24 cellular contexts compared by ENCODE assay signal in the genomic region with DNA sequence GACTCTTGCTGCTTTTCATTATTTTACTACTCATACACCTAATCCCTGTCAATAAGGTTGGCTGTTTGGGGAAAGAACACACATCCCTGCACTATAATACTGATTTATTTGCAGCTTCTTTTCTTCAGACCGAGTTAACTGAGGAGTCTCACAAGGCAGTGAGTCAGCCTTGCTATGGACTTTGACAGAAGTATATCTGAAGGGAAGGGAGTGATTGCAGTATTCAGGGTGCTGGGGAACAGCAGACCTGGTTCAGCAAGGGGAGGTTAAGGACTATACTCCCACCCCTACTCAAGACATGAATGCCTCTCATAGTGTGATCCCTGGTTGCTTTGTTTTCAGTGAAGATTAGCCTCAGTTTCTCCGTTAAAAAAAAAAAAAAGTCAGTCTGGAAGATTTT.
DNase-seq lines count a peak whose midpoint lies in the region; ATAC-seq and TF ChIP-seq lines count a peak whose summit lies in the region.
"Had no signal": no experiment of that assay in that cellular context is flagged by ENCODE, and none has a peak within 500 bp of the region (broad histone marks: within the 10 kb centered on the region; RNA-seq: fewer than 3 reads in every experiment).

No MANE protein-coding gene starts in this region.

- WGBS in mesodermal cell (ENCODE audit: insufficient coverage in 2 of 2), 2 experiments = no CpG with 5 or more reads among the region's 2 CpGs
- 80 to 91% methylated on average over 2 of the region's 2 CpGs for WGBS in sigmoid colon, 2 donors

- H3K4me3 ChIP-seq in mesodermal cell (ENCODE audit: extremely low read depth, insufficient read depth, low read length, poor library complexity, severe bottlenecking) = no peak overlapping the region
- no peak overlapping the region for H3K4me3 ChIP-seq in sigmoid colon
- no peak overlapping the region for H3K4me3 ChIP-seq in left ventricle myocardium inferior
- H3K4me3 ChIP-seq: upper lobe of left lung had no signal

- intact Hi-C loops in natural killer cell (cut with micrococcal nuclease) (no loop called here), sigmoid colon (cut with DNase I) (no loop called here), left ventricle myocardium inferior (cut with micrococcal nuclease) (no loop called here)
- intact Hi-C loops in activated CD4-positive, alpha-beta T cell treated with anti-CD3 and anti-CD28 coated beads for 36 hours (cut with DNase I, micrococcal nuclease) = no loop called here

- H3K27ac ChIP-seq in mesodermal cell (ENCODE audit: low read depth, low read length, severe bottlenecking) = peak overlapping the region; percentile 19
- H3K27ac ChIP-seq in sigmoid colon = no peak overlapping the region
- H3K27ac ChIP-seq in left ventricle myocardium inferior (replicated peaks) = no peak overlapping the region
- H3K27ac ChIP-seq: upper lobe of left lung had no signal

- TF ChIP-seq EP300 in sigmoid colon (IDR thresholded peaks at IDR 0.05) = no peak

- CTCF ChIA-PET in activated CD4-positive, alpha-beta T cell treated with anti-CD3 and anti-CD28 coated beads for 36 hours (lab: Charles Lee) = interaction anchor here (1.3 kb wide), 1 partner anchor 10 kb away, joined by 3 read pairs; no protein-coding TSS in a partner anchor

- DNase-seq in natural killer cell = no peak
- DNase-seq in natural killer cell treated with Interleukin-12 subunit alpha and Interleukin-12 subunit beta and Interleukin-15 and Interleukin-18, amount 100 ng/mL, for 72 hours (ENCODE audit: low spot score) = no peak
- no peak for DNase-seq in chondrocyte (ENCODE audit: low spot score)
- DNase-seq in sigmoid colon = no peak
- no peak for DNase-seq in activated CD4-positive, alpha-beta T cell treated with anti-CD3 and anti-CD28 coated beads for 36 hours
- DNase-seq in left ventricle myocardium inferior = no peak
- no peak for DNase-seq in COLO829 (ENCODE audit: low spot score)
- DNase-seq: activated CD4-positive, alpha-beta T cell treated with anti-CD3 and anti-CD28 coated beads, Interleukin-2, amount 10 ng/mL, durations not matched to agents 7 days and 5 days; activated naive CD4-positive, alpha-beta T cell; activated T-cell treated with anti-CD3 and anti-CD28 coated beads, Interleukin-2, amount 50 U/mL, for 48 hours; amniotic stem cell; CD8-positive, alpha-beta memory T cell; dermis blood vessel endothelial cell; head of caudate nucleus; Karpas-422; NCI-H1048; NCI-H187; posterior cingulate gyrus; SK-N-SH; upper lobe of left lung had no signal

- H3K4me1 Mint-ChIP-seq in natural killer cell = peaks cover 59 to 66% of the 10 kb centered on the region in 2 donors
- peaks cover 41 to 52% of the 10 kb centered on the region in 2 donors for H3K4me1 Mint-ChIP-seq in natural killer cell treated with Interleukin-12 subunit alpha and Interleukin-12 subunit beta and Interleukin-15 and Interleukin-18, amount 100 ng/mL, for 72 hours (ENCODE audit: low read depth in 2 of 2)
- peaks cover 57% of the 10 kb centered on the region for H3K4me1 Mint-ChIP-seq in chondrocyte (ENCODE audit: low read depth)
- H3K4me1 Mint-ChIP-seq in activated CD4-positive, alpha-beta T cell treated with anti-CD3 and anti-CD28 coated beads for 36 hours = peaks cover 39% of the 10 kb centered on the region

- H3K27me3 ChIP-seq in sigmoid colon (no peaks in the 10 kb centered on the region), left ventricle myocardium inferior (ENCODE audit: low read depth) (no peaks in the 10 kb centered on the region)
- H3K27me3 ChIP-seq: upper lobe of left lung had no signal

- no peaks in the 10 kb centered on the region for H3K9me3 ChIP-seq in mesodermal cell (ENCODE audit: control insufficient read depth, low read length)
- no peaks in the 10 kb centered on the region for H3K9me3 ChIP-seq in sigmoid colon
- H3K9me3 ChIP-seq in left ventricle myocardium inferior (replicated peaks) = no peaks in the 10 kb centered on the region
- H3K9me3 ChIP-seq: SK-N-SH, upper lobe of left lung had no signal

- H3K27me3 Mint-ChIP-seq in natural killer cell (ENCODE audit: low read depth in 2 of 2) = no peaks in the 10 kb centered on the region
- H3K27me3 Mint-ChIP-seq in natural killer cell treated with Interleukin-12 subunit alpha and Interleukin-12 subunit beta and Interleukin-15 and Interleukin-18, amount 100 ng/mL, for 72 hours = no peaks in the 10 kb centered on the region
- H3K27me3 Mint-ChIP-seq in chondrocyte (ENCODE audit: low read depth) = no peaks in the 10 kb centered on the region
- no peaks in the 10 kb centered on the region for H3K27me3 Mint-ChIP-seq in activated CD4-positive, alpha-beta T cell treated with anti-CD3 and anti-CD28 coated beads for 36 hours
- H3K27me3 Mint-ChIP-seq: activated CD4-positive, alpha-beta T cell treated with anti-CD3 and anti-CD28 coated beads, Interleukin-2, amount 10 ng/mL, durations not matched to agents 7 days and 5 days; CD8-positive, alpha-beta memory T cell had no signal

- no peak for TF ChIP-seq POLR2A in sigmoid colon (IDR thresholded peaks at IDR 0.05)

- H3K27ac Mint-ChIP-seq in natural killer cell (peak overlapping the region; percentile 29 to 43), chondrocyte (ENCODE audit: unreplicated experiment) (peak overlapping the region; percentile 73)
- H3K27ac Mint-ChIP-seq in natural killer cell treated with Interleukin-12 subunit alpha and Interleukin-12 subunit beta and Interleukin-15 and Interleukin-18, amount 100 ng/mL, for 72 hours = peak overlapping the region in 1 of 2 donors; percentile 42
- H3K27ac Mint-ChIP-seq in activated CD4-positive, alpha-beta T cell treated with anti-CD3 and anti-CD28 coated beads for 36 hours = no peak overlapping the region
- H3K27ac Mint-ChIP-seq: activated CD4-positive, alpha-beta T cell treated with anti-CD3 and anti-CD28 coated beads, Interleukin-2, amount 10 ng/mL, durations not matched to agents 7 days and 5 days; mesothelial cell of epicardium had no signal

- no peak for ATAC-seq in natural killer cell
- ATAC-seq in natural killer cell treated with Interleukin-12 subunit alpha and Interleukin-12 subunit beta and Interleukin-15 and Interleukin-18, amount 100 ng/mL, for 72 hours = no peak
- no peak for ATAC-seq in activated CD4-positive, alpha-beta T cell treated with anti-CD3 and anti-CD28 coated beads for 36 hours
- ATAC-seq: left lobe of liver, sciatic nerve had no signal

- H3K4me1 ChIP-seq in mesodermal cell (ENCODE audit: control insufficient read depth, insufficient read depth, low read length, poor library complexity, severe bottlenecking) = peaks cover 6% of the 10 kb centered on the region
- H3K4me1 ChIP-seq in sigmoid colon = peaks cover 0 to 13% (median 5%) of the 10 kb centered on the region in 4 donors
- peaks cover 20% of the 10 kb centered on the region for H3K4me1 ChIP-seq in left ventricle myocardium inferior

- TF ChIP-seq CTCF in natural killer cell (IDR thresholded peaks at IDR 0.05) (no peak), chondrocyte (IDR thresholded peaks at IDR 0.05) (no peak), sigmoid colon (IDR thresholded peaks at IDR 0.05) (no peak), left ventricle myocardium inferior (IDR thresholded peaks at IDR 0.05; ENCODE audit: borderline replicate concordance) (no peak)

- POLR2A ChIA-PET in activated CD4-positive, alpha-beta T cell treated with anti-CD3 and anti-CD28 coated beads for 36 hours (lab: Charles Lee) = no interaction called here

- H3K36me3 Mint-ChIP-seq in natural killer cell (no peaks in the 10 kb centered on the region), chondrocyte (ENCODE audit: low read depth) (peaks cover 11% of the 10 kb centered on the region)
- no peaks in the 10 kb centered on the region for H3K36me3 Mint-ChIP-seq in natural killer cell treated with Interleukin-12 subunit alpha and Interleukin-12 subunit beta and Interleukin-15 and Interleukin-18, amount 100 ng/mL, for 72 hours
- H3K36me3 Mint-ChIP-seq in activated CD4-positive, alpha-beta T cell treated with anti-CD3 and anti-CD28 coated beads for 36 hours (ENCODE audit: low read depth) = peaks cover 12% of the 10 kb centered on the region

- H3K4me3 Mint-ChIP-seq in natural killer cell (no peak overlapping the region), chondrocyte (ENCODE audit: unreplicated experiment) (no peak overlapping the region)
- no peak overlapping the region for H3K4me3 Mint-ChIP-seq in natural killer cell treated with Interleukin-12 subunit alpha and Interleukin-12 subunit beta and Interleukin-15 and Interleukin-18, amount 100 ng/mL, for 72 hours
- H3K4me3 Mint-ChIP-seq in activated CD4-positive, alpha-beta T cell treated with anti-CD3 and anti-CD28 coated beads for 36 hours = no peak overlapping the region
- H3K4me3 Mint-ChIP-seq: activated CD4-positive, alpha-beta T cell treated with anti-CD3 and anti-CD28 coated beads, Interleukin-2, amount 10 ng/mL, durations not matched to agents 7 days and 5 days; CD8-positive, alpha-beta memory T cell; mesothelial cell of epicardium had no signal

- peaks cover 30% of the 10 kb centered on the region for H3K36me3 ChIP-seq in mesodermal cell (ENCODE audit: control insufficient read depth, insufficient read depth, low read length)
- H3K36me3 ChIP-seq in sigmoid colon = no peaks in the 10 kb centered on the region
- H3K36me3 ChIP-seq in left ventricle myocardium inferior = peaks cover 5% of the 10 kb centered on the region
- H3K36me3 ChIP-seq: upper lobe of left lung had no signal

- H3K9me3 Mint-ChIP-seq in natural killer cell = no peaks in the 10 kb centered on the region
- H3K9me3 Mint-ChIP-seq in natural killer cell treated with Interleukin-12 subunit alpha and Interleukin-12 subunit beta and Interleukin-15 and Interleukin-18, amount 100 ng/mL, for 72 hours = no peaks in the 10 kb centered on the region
- no peaks in the 10 kb centered on the region for H3K9me3 Mint-ChIP-seq in chondrocyte (ENCODE audit: low read depth)
- no peaks in the 10 kb centered on the region for H3K9me3 Mint-ChIP-seq in activated CD4-positive, alpha-beta T cell treated with anti-CD3 and anti-CD28 coated beads for 36 hours (ENCODE audit: low read depth)
- H3K9me3 Mint-ChIP-seq: CD8-positive, alpha-beta memory T cell; mesothelial cell of epicardium had no signal
